In the genomic region with DNA sequence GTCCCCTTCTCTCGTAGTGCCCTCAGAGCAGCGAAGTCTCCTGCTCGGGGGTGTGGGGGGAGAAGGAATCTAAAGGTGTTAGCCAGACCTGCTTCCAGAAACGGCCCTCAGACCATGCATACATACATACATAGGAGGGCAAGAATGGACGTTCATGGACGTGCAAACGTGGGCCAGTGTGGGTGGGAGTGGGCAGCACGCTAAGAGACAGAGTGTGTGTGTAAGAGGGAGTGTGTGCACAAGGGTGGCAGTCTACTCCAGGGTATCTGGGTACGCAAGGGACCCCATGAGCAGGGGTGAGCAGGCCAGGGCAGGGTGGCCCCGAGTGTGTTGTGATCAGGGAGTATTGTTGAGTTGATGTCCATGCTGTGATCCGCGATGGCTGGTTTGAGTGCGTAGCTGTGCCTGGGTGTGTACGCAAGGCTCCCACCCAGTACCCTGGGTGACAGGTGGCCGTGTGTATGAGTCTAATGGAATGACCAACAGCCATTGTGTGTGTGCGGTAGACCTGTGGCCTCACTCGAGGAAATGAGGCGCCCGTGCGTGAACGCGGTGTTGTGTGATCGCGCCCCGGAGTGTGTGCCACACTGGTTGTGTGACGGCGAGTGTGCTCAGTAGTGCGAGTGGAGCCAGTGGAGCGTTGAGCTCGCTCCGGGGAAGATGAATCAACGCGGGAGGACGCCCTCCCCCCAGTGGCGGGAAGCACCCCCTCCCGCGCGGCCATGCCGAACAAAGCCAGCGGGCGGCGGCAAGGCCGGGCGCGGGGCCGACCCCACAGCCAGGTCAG, we compare ENCODE assay signal across 8 cellular contexts. TPM values are rescaled to one million over a fixed set of nuclear protein-coding genes. Genes with fewer than 3 reads are reported as not detected.
DNase-seq lines count a peak whose midpoint lies in the region; ATAC-seq and TF ChIP-seq lines count a peak whose summit lies in the region.

No MANE protein-coding gene starts in this region.

- H3K9me3 ChIP-seq in GM23248 (ENCODE audit: low read depth) (no peaks in the 10 kb centered on the region), Panc1 (ENCODE audit: control insufficient read depth, insufficient read depth, low read depth, low read length) (no peaks in the 10 kb centered on the region), neuron (ENCODE audit: low read length) (no peaks in the 10 kb centered on the region), aorta (ENCODE audit: control insufficient read depth, low read length) (no peaks in the 10 kb centered on the region)

- H4K20me1 ChIP-seq in GM23248 (ENCODE audit: insufficient read depth) = no peaks in the 10 kb centered on the region

- H3K27ac ChIP-seq in GM23248 (no peak overlapping the region), Panc1 (ENCODE audit: low read length) (0 out of 2 replicates have a peak overlapping the region, but pooled peaks have one; percentile 37), aorta (ENCODE audit: low read depth in 1 of 2, low read length in 2 of 2) (no peak overlapping the region)

- H3K27me3 ChIP-seq in GM23248 (replicated peaks; ENCODE audit: insufficient read depth) (no peaks in the 10 kb centered on the region), Panc1 (ENCODE audit: control insufficient read depth, insufficient read depth, low read length) (no peaks in the 10 kb centered on the region), neuron (ENCODE audit: insufficient read depth, low read length) (no peaks in the 10 kb centered on the region), aorta (ENCODE audit: control insufficient read depth in 1 of 2, insufficient read depth in 2 of 2, low read length in 1 of 2) (no peaks in the 10 kb centered on the region)

- in situ Hi-C loops in GM23248 (cut with MboI) (no loop called here), Panc1 (cut with HindIII; ENCODE audit: low pct_unique_long_range_greater_than_20kb, low sequenced_read_pairs) (no loop called here)

- H3K9me2 ChIP-seq in GM23248 (ENCODE audit: insufficient read depth) = no peaks in the 10 kb centered on the region

- peak overlapping the region; percentile 55; the same call in 1 of the 2 replicates for H3K9ac ChIP-seq in GM23248

- H3F3A ChIP-seq in GM23248 (ENCODE audit: insufficient read depth) = 0 out of 2 replicates have a peak, but pooled peaks cover 4% of the 10 kb centered on the region

- POLR2A ChIA-PET in Panc1 (lab: Charles Lee) = no interaction called here

- H3K4me1 ChIP-seq in GM23248 (ENCODE audit: insufficient read depth) (peaks cover 5% of the 10 kb centered on the region), Panc1 (ENCODE audit: control insufficient read depth, insufficient read depth, low read length) (peaks cover 12% of the 10 kb centered on the region; the same call in 1 of the 2 replicates), neuron (ENCODE audit: insufficient read depth, low read length) (peaks cover 35% of the 10 kb centered on the region), aorta (ENCODE audit: control insufficient read depth in 1 of 2, insufficient read depth in 2 of 2, low read length in 2 of 2) (no peaks in the 10 kb centered on the region)

- ATAC-seq in Panc1 (no peak), aorta (ENCODE audit: low FRiP score) (no peak)

- H3K4me3 ChIP-seq in GM08714 (ENCODE audit: low read length) = peak overlapping the region; percentile 86; the same call in 1 of the 2 replicates
- peak overlapping the region; percentile 74 for H3K4me3 ChIP-seq in GM23248
- peak overlapping the region; percentile 58 to 67 for H3K4me3 ChIP-seq in Panc1 (ENCODE audit: low read depth in 2 of 2, low read length in 2 of 2)
- H3K4me3 ChIP-seq in neuron (ENCODE audit: low read length) = peak overlapping the region; percentile 65
- H3K4me3 ChIP-seq in aorta (ENCODE audit: low read length in 2 of 2) = no peak overlapping the region

- intact Hi-C loops in Panc1 (cut with micrococcal nuclease; ENCODE audit: unreplicated experiment) (no loop called here), aorta (cut with DNase I) (no loop called here)

- CTCF ChIA-PET in Panc1 (lab: Charles Lee) = no interaction called here

- H3K36me3 ChIP-seq in GM23248 (ENCODE audit: low read depth) (no peaks in the 10 kb centered on the region), Panc1 (ENCODE audit: control insufficient read depth, insufficient read depth, low read length) (no peaks in the 10 kb centered on the region), neuron (ENCODE audit: insufficient read depth, low read length) (peaks cover 2% of the 10 kb centered on the region), aorta (ENCODE audit: control insufficient read depth in 1 of 2, insufficient read depth in 2 of 2, low read length in 1 of 2) (no peaks in the 10 kb centered on the region)

- no peaks in the 10 kb centered on the region for H3K79me2 ChIP-seq in GM23248 (ENCODE audit: insufficient read depth)

- H2AFZ ChIP-seq in GM23248 (no peak overlapping the region; the same call in 1 of the 2 replicates), neuron (ENCODE audit: low read depth, low read length) (peak overlapping the region; percentile 11)

- WGBS in GM23248 (ENCODE audit: low coverage in 1 of 2, low lambda C conversion rate in 2 of 2, missing lambda C conversion rate in 2 of 2), 2 experiments = 29 to 47% methylated on average over 31 to 43 of the region's 46 CpGs
- 25 to 28% methylated on average over 46 of the region's 46 CpGs for WGBS in aorta, 2 donors

- peak overlapping the region; percentile 53 for H3K4me2 ChIP-seq in GM23248 (ENCODE audit: unreplicated experiment)

- DNase-seq in GM23248 (peak; percentile 38), Panc1 (ENCODE audit: low read depth, low spot score) (no peak), dermis blood vessel endothelial cell (peak; percentile 43), HUDEP-2 (lab: John Stamatoyannopoulos, UW; ENCODE audit: unreplicated experiment in 76 of 76) (no peak), aorta (no peak), NCI-H774 (lab: John Stamatoyannopoulos, UW) (no peak)

- no TSS peak for BruUV-seq in Panc1 (replicated peaks; lab: Mats Ljungman, UMichigan)

- no peak for TF ChIP-seq CTCF in Panc1 (IDR thresholded peaks at IDR 0.05)

RNA-seq across cellular contexts. Expression of gene GPRIN1, which starts 0.8 kb away (rescaled TPM):
- 4.3 and 4.8 TPM in 2 replicates for total RNA-seq in GM23248 (2014; rRNA removed; shearing (Covaris generic))
- polyA plus RNA-seq in GM23248 (2016; fragmentation: Nextera tagmentation; extraction: Ambion mirVana) (1.2 and 1.3 TPM in 2 replicates), aorta (under 1 TPM; 0.15 to 0.50 TPM)
- total RNA-seq in Panc1 (2021; ENCODE audit: unreplicated experiment) (18.9 TPM), dermis blood vessel endothelial cell (7.7 and 8.7 TPM in 2 replicates), aorta (under 1 TPM; 0.81 to 0.87 TPM)
- polyA plus RNA-seq in Panc1 (2012; ENCODE audit: insufficient read length) = 12.7 TPM

RNA-seq across cellular contexts. Expression of gene SNCB, which starts 21.2 kb away (rescaled TPM):
- not detected in 2 replicates for total RNA-seq in GM23248 (2014; rRNA removed; shearing (Covaris generic))
- not detected in 2 replicates for polyA plus RNA-seq in GM23248 (2016; fragmentation: Nextera tagmentation; extraction: Ambion mirVana)
- 0.77 TPM for total RNA-seq in Panc1 (2021; ENCODE audit: unreplicated experiment)
- polyA plus RNA-seq in Panc1 (2012; ENCODE audit: insufficient read length) = 0.62 TPM
- total RNA-seq in dermis blood vessel endothelial cell = 0.84 and 1.4 TPM in 2 replicates
- total RNA-seq in aorta = not detected
- not detected for polyA plus RNA-seq in aorta

RNA-seq across cellular contexts. Expression of gene EIF4E1B, which starts 21.3 kb away (rescaled TPM):
- not detected in 2 replicates for total RNA-seq in GM23248 (2014; rRNA removed; shearing (Covaris generic))
- not detected in 2 replicates for polyA plus RNA-seq in GM23248 (2016; fragmentation: Nextera tagmentation; extraction: Ambion mirVana)
- total RNA-seq in Panc1 (2021; ENCODE audit: unreplicated experiment) = not detected
- not detected for polyA plus RNA-seq in Panc1 (2012; ENCODE audit: insufficient read length)
- total RNA-seq in dermis blood vessel endothelial cell = not detected in 2 replicates
- not detected for total RNA-seq in aorta
- not detected for polyA plus RNA-seq in aorta

RNA-seq across cellular contexts. Expression of gene TSPAN17, which starts 38.2 kb away (rescaled TPM):
- 41.2 and 42.2 TPM in 2 replicates for total RNA-seq in GM23248 (2014; rRNA removed; shearing (Covaris generic))
- polyA plus RNA-seq in GM23248 (2016; fragmentation: Nextera tagmentation; extraction: Ambion mirVana) (29.9 and 30.0 TPM in 2 replicates), aorta (10 to 100 TPM; 13.9 to 21.1 TPM)
- total RNA-seq in Panc1 (2021; ENCODE audit: unreplicated experiment) (64.7 TPM), dermis blood vessel endothelial cell (51.2 and 53.6 TPM in 2 replicates), aorta (10 to 100 TPM; 17.9 to 22.9 TPM)
- 61.7 TPM for polyA plus RNA-seq in Panc1 (2012; ENCODE audit: insufficient read length)

RNA-seq across cellular contexts. Expression of gene CDHR2, which starts 60.0 kb away (rescaled TPM):
- not detected in 2 replicates for total RNA-seq in GM23248 (2014; rRNA removed; shearing (Covaris generic))
- polyA plus RNA-seq in GM23248 (2016; fragmentation: Nextera tagmentation; extraction: Ambion mirVana) (not detected in 2 replicates), aorta (10 to 100 TPM in 1 of 2 donors, under 1 TPM in 1; 0.08 to 21.5 TPM)
- total RNA-seq in Panc1 (2021; ENCODE audit: unreplicated experiment) (0.72 TPM), dermis blood vessel endothelial cell (under 0.01 TPM in 1 of 2 replicates, not detected in the other), aorta (not detected)
- 1.8 TPM for polyA plus RNA-seq in Panc1 (2012; ENCODE audit: insufficient read length)

Comparison
In these comparisons a context has a peak if more than half of its experiments do, and no peak if none do; other contexts are left out.
1. H3K4me3 ChIP-seq: peak in GM08714 (single experiment), GM23248 (single experiment), Panc1 (2 of 2) and neuron (single experiment); none in aorta (0 of 2).
2. DNase-seq: peak in GM23248 (single experiment) and dermis blood vessel endothelial cell (single experiment); none in Panc1 (single experiment), HUDEP-2 (0 of 76), aorta (0 of 2) and NCI-H774 (single experiment).